Comparison of ENCODE assay signal across 1 cellular context in the genomic region with DNA sequence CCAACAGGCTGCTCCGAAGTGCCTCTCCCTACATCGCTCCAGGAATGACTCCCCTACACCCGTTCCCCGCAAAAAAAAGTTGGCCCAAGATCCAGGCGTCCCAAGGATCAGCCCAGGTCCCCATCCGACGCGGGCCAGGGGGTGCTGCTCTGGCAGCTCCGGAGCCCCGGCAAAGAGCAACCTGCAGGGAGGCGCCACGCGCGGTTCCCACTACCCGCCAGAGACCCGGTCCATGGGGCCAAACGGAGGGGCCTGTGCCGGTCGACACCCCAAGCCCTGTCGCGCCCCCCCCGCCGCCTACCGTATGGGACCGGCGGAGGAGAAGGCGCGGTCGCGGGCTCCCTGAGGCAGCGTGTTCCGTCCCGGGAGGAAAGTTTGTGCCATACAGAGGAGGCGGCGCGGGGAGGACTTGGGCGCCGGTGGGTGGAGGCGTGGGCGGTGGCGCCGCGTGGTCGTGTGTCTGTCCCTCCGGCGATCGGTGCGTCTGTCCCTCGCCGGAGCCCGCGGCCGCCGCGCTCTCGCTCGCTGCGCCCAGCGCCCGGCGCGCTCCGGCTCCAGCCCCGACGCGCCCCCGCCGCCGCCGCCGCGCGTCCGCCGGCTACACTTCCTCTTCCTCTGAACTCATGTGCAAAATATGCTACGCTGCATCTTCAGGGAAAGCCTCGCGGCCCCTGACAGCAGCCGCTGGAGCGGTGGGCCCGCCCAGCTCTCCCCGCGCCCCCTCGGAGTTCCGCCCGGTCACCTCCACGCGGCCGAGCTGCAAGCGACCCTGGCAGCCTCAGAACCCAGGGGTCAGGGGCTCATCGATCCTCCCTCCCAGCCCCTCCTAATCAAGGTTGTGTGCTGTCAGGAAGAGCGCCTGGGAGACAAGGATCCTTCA.
TF ChIP-seq lines count a peak whose summit lies in the region.

TSS of gene RFTN1 (minus strand) at position 559 of the 880 bp plus-strand sequence. CDS start 19,830 bp downstream, outside the sequence.

TF ChIP-seq in HEK293, 187 proteins besides CTCF, POLR2A, EP300 and RAD21 (continued from another document and continues in another):
- TF ChIP-seq, protein P1, sequence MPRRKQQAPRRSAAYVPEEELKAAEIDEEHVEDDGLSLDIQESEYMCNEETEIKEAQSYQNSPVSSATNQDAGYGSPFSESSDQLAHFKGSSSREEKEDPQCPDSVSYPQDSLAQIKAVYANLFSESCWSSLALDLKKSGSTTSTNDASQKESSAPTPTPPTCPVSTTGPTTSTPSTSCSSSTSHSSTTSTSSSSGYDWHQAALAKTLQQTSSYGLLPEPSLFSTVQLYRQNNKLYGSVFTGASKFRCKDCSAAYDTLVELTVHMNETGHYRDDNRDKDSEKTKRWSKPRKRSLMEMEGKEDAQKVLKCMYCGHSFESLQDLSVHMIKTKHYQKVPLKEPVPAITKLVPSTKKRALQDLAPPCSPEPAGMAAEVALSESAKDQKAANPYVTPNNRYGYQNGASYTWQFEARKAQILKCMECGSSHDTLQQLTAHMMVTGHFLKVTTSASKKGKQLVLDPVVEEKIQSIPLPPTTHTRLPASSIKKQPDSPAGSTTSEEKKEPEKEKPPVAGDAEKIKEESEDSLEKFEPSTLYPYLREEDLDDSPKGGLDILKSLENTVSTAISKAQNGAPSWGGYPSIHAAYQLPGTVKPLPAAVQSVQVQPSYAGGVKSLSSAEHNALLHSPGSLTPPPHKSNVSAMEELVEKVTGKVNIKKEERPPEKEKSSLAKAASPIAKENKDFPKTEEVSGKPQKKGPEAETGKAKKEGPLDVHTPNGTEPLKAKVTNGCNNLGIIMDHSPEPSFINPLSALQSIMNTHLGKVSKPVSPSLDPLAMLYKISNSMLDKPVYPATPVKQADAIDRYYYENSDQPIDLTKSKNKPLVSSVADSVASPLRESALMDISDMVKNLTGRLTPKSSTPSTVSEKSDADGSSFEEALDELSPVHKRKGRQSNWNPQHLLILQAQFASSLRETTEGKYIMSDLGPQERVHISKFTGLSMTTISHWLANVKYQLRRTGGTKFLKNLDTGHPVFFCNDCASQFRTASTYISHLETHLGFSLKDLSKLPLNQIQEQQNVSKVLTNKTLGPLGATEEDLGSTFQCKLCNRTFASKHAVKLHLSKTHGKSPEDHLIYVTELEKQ (tag by site-specific recombination; IDR thresholded peaks at IDR 0.05; ENCODE audit: borderline replicate concordance), result no peak
- TF ChIP-seq PRDM10 (tag by site-specific recombination; IDR thresholded peaks at IDR 0.05), result peak; percentile 95
- TF ChIP-seq ZNF280C (tag by site-specific recombination; IDR thresholded peaks at IDR 0.05), result no peak
- TF ChIP-seq ZXDB (tag by site-specific recombination; IDR thresholded peaks at IDR 0.05), result peak; percentile 63
- 0 out of 2 replicates have a peak, but pooled peaks have one; percentile 64 for TF ChIP-seq ZNF561 (tag by site-specific recombination; IDR thresholded peaks at IDR 0.05; ENCODE audit: borderline replicate concordance)
- TF ChIP-seq ZNF449 (tag by site-specific recombination; IDR thresholded peaks at IDR 0.05), result no peak
- no peak for TF ChIP-seq ZNF701 (tag by site-specific recombination; IDR thresholded peaks at IDR 0.05)
- no peak for TF ChIP-seq ZNF16 (tag by site-specific recombination; IDR thresholded peaks at IDR 0.05; ENCODE audit: low read depth)
- TF ChIP-seq, protein P2, sequence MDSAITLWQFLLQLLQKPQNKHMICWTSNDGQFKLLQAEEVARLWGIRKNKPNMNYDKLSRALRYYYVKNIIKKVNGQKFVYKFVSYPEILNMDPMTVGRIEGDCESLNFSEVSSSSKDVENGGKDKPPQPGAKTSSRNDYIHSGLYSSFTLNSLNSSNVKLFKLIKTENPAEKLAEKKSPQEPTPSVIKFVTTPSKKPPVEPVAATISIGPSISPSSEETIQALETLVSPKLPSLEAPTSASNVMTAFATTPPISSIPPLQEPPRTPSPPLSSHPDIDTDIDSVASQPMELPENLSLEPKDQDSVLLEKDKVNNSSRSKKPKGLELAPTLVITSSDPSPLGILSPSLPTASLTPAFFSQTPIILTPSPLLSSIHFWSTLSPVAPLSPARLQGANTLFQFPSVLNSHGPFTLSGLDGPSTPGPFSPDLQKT (IDR thresholded peaks at IDR 0.05; ENCODE audit: borderline replicate concordance, low read depth, low read length), result no peak
- TF ChIP-seq, protein P3, sequence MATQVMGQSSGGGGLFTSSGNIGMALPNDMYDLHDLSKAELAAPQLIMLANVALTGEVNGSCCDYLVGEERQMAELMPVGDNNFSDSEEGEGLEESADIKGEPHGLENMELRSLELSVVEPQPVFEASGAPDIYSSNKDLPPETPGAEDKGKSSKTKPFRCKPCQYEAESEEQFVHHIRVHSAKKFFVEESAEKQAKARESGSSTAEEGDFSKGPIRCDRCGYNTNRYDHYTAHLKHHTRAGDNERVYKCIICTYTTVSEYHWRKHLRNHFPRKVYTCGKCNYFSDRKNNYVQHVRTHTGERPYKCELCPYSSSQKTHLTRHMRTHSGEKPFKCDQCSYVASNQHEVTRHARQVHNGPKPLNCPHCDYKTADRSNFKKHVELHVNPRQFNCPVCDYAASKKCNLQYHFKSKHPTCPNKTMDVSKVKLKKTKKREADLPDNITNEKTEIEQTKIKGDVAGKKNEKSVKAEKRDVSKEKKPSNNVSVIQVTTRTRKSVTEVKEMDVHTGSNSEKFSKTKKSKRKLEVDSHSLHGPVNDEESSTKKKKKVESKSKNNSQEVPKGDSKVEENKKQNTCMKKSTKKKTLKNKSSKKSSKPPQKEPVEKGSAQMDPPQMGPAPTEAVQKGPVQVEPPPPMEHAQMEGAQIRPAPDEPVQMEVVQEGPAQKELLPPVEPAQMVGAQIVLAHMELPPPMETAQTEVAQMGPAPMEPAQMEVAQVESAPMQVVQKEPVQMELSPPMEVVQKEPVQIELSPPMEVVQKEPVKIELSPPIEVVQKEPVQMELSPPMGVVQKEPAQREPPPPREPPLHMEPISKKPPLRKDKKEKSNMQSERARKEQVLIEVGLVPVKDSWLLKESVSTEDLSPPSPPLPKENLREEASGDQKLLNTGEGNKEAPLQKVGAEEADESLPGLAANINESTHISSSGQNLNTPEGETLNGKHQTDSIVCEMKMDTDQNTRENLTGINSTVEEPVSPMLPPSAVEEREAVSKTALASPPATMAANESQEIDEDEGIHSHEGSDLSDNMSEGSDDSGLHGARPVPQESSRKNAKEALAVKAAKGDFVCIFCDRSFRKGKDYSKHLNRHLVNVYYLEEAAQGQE (tag by site-specific recombination; IDR thresholded peaks at IDR 0.05), result no peak
- no peak for TF ChIP-seq ZFP3 (tag by site-specific recombination; IDR thresholded peaks at IDR 0.05; ENCODE audit: low read depth)
- TF ChIP-seq, protein P4, sequence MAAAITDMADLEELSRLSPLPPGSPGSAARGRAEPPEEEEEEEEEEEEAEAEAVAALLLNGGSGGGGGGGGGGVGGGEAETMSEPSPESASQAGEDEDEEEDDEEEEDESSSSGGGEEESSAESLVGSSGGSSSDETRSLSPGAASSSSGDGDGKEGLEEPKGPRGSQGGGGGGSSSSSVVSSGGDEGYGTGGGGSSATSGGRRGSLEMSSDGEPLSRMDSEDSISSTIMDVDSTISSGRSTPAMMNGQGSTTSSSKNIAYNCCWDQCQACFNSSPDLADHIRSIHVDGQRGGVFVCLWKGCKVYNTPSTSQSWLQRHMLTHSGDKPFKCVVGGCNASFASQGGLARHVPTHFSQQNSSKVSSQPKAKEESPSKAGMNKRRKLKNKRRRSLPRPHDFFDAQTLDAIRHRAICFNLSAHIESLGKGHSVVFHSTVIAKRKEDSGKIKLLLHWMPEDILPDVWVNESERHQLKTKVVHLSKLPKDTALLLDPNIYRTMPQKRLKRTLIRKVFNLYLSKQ (tag by site-specific recombination; IDR thresholded peaks at IDR 0.05; ENCODE audit: borderline replicate concordance), result no peak
- TF ChIP-seq, protein P5, sequence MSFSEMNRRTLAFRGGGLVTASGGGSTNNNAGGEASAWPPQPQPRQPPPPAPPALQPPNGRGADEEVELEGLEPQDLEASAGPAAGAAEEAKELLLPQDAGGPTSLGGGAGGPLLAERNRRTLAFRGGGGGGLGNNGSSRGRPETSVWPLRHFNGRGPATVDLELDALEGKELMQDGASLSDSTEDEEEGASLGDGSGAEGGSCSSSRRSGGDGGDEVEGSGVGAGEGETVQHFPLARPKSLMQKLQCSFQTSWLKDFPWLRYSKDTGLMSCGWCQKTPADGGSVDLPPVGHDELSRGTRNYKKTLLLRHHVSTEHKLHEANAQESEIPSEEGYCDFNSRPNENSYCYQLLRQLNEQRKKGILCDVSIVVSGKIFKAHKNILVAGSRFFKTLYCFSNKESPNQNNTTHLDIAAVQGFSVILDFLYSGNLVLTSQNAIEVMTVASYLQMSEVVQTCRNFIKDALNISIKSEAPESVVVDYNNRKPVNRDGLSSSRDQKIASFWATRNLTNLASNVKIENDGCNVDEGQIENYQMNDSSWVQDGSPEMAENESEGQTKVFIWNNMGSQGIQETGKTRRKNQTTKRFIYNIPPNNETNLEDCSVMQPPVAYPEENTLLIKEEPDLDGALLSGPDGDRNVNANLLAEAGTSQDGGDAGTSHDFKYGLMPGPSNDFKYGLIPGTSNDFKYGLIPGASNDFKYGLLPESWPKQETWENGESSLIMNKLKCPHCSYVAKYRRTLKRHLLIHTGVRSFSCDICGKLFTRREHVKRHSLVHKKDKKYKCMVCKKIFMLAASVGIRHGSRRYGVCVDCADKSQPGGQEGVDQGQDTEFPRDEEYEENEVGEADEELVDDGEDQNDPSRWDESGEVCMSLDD (tag by site-specific recombination; IDR thresholded peaks at IDR 0.05), result 0 out of 2 replicates have a peak, but pooled peaks have one; percentile 57
- TF ChIP-seq ZNF121 (tag by site-specific recombination; IDR thresholded peaks at IDR 0.05), result no peak
- no peak for TF ChIP-seq ZSCAN5A (tag by site-specific recombination; IDR thresholded peaks at IDR 0.05)
- no peak for TF ChIP-seq ZNF658 (tag by site-specific recombination; IDR thresholded peaks at IDR 0.05)
- TF ChIP-seq KLF1 (tag by site-specific recombination; IDR thresholded peaks at IDR 0.05), result no peak
- TF ChIP-seq ZNF777 (tag by site-specific recombination; IDR thresholded peaks at IDR 0.05; ENCODE audit: borderline replicate concordance), result no peak
- no peak for TF ChIP-seq IKZF3 (tag by site-specific recombination; IDR thresholded peaks at IDR 0.05)
- TF ChIP-seq SETDB1 (IDR thresholded peaks at IDR 0.05; ENCODE audit: insufficient read length, low read length), result no peak
- TF ChIP-seq ZNF600 (tag by site-specific recombination; IDR thresholded peaks at IDR 0.05), result peak; percentile 45; the same call in 1 of the 2 replicates
- TF ChIP-seq ZNF175 (tag by site-specific recombination; IDR thresholded peaks at IDR 0.05), result no peak
- 0 out of 2 replicates have a peak, but pooled peaks have one; percentile 26 for TF ChIP-seq ZBTB48 (tag by site-specific recombination; IDR thresholded peaks at IDR 0.05)
- TF ChIP-seq, protein P6, sequence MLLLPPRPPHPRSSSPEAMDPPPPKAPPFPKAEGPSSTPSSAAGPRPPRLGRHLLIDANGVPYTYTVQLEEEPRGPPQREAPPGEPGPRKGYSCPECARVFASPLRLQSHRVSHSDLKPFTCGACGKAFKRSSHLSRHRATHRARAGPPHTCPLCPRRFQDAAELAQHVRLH (tag by site-specific recombination; IDR thresholded peaks at IDR 0.05), result no peak
